Comparison of ENCODE assay signal across 21 cellular contexts in genomic region chr7:16759840-16760239, GRCh38. TPM values are rescaled to one million over a fixed set of nuclear protein-coding genes. Genes with fewer than 3 reads are reported as not detected.
DNase-seq lines count a peak whose midpoint lies in the region; ATAC-seq and TF ChIP-seq lines count a peak whose summit lies in the region.
"Had no signal": no experiment of that assay in that cellular context is flagged by ENCODE, and none has a peak within 500 bp of the region (broad histone marks: within the 10 kb centered on the region; RNA-seq: fewer than 3 reads in every experiment).

No MANE protein-coding gene starts in this region.

- no CpG with 5 or more reads among the region's 1 CpG for WGBS in H9 (ENCODE audit: extremely low coverage, insufficient read length, low lambda C conversion rate)
- WGBS in heart left ventricle, 4 donors: 91 to 100% (median 95%) methylated on average over 1 of the region's 1 CpG

- H3K18ac ChIP-seq in H9 (ENCODE audit: insufficient read length, low read depth, low read length): no peak overlapping the region

- no peak for TF ChIP-seq POLR2A in heart left ventricle (IDR thresholded peaks at IDR 0.05)

- no peak overlapping the region for H3K4me2 ChIP-seq in H9 (ENCODE audit: insufficient read depth, insufficient read length, low read length)
- H3K4me2 ChIP-seq: KMS-11 had no signal

- H4K91ac ChIP-seq in H9 (ENCODE audit: insufficient read length, low read depth, low read length): no peak overlapping the region

- H2BK5ac ChIP-seq in H9 (ENCODE audit: insufficient read length, low read length): no peak overlapping the region

- H3K36me3 Mint-ChIP-seq in activated CD4-positive, alpha-beta T cell treated with anti-CD3 and anti-CD28 coated beads, Interleukin-2, amount 10 ng/mL, durations not matched to agents 24 days and 14 days (ENCODE audit: low read depth): no peaks in the 10 kb centered on the region
- no peaks in the 10 kb centered on the region for H3K36me3 Mint-ChIP-seq in H9 (ENCODE audit: insufficient read depth in 1 of 3, low read depth in 3 of 3)
- peaks cover 18 to 29% of the 10 kb centered on the region in 2 donors for H3K36me3 Mint-ChIP-seq in stimulated activated naive B cell treated with anti-CD40 and anti-IgM and Interleukin-4, amounts not matched to agents 10 μg/mL and 1 μg/mL and 100 μg/mL, for 72 hours

- peak; percentile 52 for ATAC-seq in foreskin keratinocyte
- ATAC-seq in stimulated activated naive B cell treated with anti-CD40 and anti-IgM and Interleukin-4, amounts not matched to agents 10 μg/mL and 1 μg/mL and 100 μg/mL, for 72 hours (replicated peaks): peak; percentile 64 to 68
- no peak for ATAC-seq in heart left ventricle
- ATAC-seq in GM18520 (IDR thresholded peaks at IDR 0.05; ENCODE audit: unreplicated experiment): no peak
- ATAC-seq: PC-3 had no signal

- H3K9ac ChIP-seq in H9 (ENCODE audit: extremely low read depth, insufficient read length, low read length): no peak overlapping the region
- H3K9ac ChIP-seq: KMS-11 had no signal

- no peak overlapping the region for H3K4me3 Mint-ChIP-seq in activated CD4-positive, alpha-beta T cell treated with anti-CD3 and anti-CD28 coated beads, Interleukin-2, amount 10 ng/mL, durations not matched to agents 24 days and 14 days
- no peak overlapping the region for H3K4me3 Mint-ChIP-seq in H9
- H3K4me3 Mint-ChIP-seq in stimulated activated naive B cell treated with anti-CD40 and anti-IgM and Interleukin-4, amounts not matched to agents 10 μg/mL and 1 μg/mL and 100 μg/mL, for 72 hours: no peak overlapping the region
- H3K4me3 Mint-ChIP-seq: CD4-positive, alpha-beta T cell had no signal

- no peak overlapping the region for H3K23ac ChIP-seq in H9 (ENCODE audit: insufficient read length, low read depth, low read length)

- peaks cover 28% of the 10 kb centered on the region for H3K27me3 Mint-ChIP-seq in activated CD4-positive, alpha-beta T cell treated with anti-CD3 and anti-CD28 coated beads, Interleukin-2, amount 10 ng/mL, durations not matched to agents 24 days and 14 days
- H3K27me3 Mint-ChIP-seq in H9 (ENCODE audit: low read depth): peaks cover 7% of the 10 kb centered on the region
- H3K27me3 Mint-ChIP-seq in stimulated activated naive B cell treated with anti-CD40 and anti-IgM and Interleukin-4, amounts not matched to agents 10 μg/mL and 1 μg/mL and 100 μg/mL, for 72 hours: no peaks in the 10 kb centered on the region

- no peak overlapping the region for H3K14ac ChIP-seq in H9 (ENCODE audit: insufficient read depth, low read length)

- no peak overlapping the region for H4K8ac ChIP-seq in H9 (replicated peaks; ENCODE audit: insufficient read length, low read depth, low read length)

- H3K4me3 ChIP-seq in heart left ventricle: no peak overlapping the region
- H3K4me3 ChIP-seq: HAP-1 had no signal

- peaks cover 8% of the 10 kb centered on the region for H3K9me3 Mint-ChIP-seq in activated CD4-positive, alpha-beta T cell treated with anti-CD3 and anti-CD28 coated beads, Interleukin-2, amount 10 ng/mL, durations not matched to agents 24 days and 14 days
- H3K9me3 Mint-ChIP-seq in H9: no peaks in the 10 kb centered on the region
- H3K9me3 Mint-ChIP-seq in stimulated activated naive B cell treated with anti-CD40 and anti-IgM and Interleukin-4, amounts not matched to agents 10 μg/mL and 1 μg/mL and 100 μg/mL, for 72 hours: peaks cover 10 to 12% of the 10 kb centered on the region in 2 donors
- H3K9me3 Mint-ChIP-seq: CD4-positive, alpha-beta T cell had no signal

- H2AK5ac ChIP-seq in H9 (ENCODE audit: insufficient read length, low read length): no peak overlapping the region

- H2AFZ ChIP-seq in H9 (ENCODE audit: low read length): no peak overlapping the region

- intact Hi-C loops in activated CD4-positive, alpha-beta T cell treated with anti-CD3 and anti-CD28 coated beads, Interleukin-2, amount 10 ng/mL, durations not matched to agents 24 days and 14 days (cut with micrococcal nuclease): no loop called here
- intact Hi-C loops in heart left ventricle (cut with DNase I): no loop called here

- TF ChIP-seq CTCF in H9 (conservative IDR thresholded peaks at IDR 0.05): no peak
- no peak for TF ChIP-seq CTCF in foreskin keratinocyte (conservative IDR thresholded peaks at IDR 0.05)
- no peak for TF ChIP-seq CTCF in heart left ventricle (IDR thresholded peaks at IDR 0.05)

- H3K4me1 Mint-ChIP-seq in activated CD4-positive, alpha-beta T cell treated with anti-CD3 and anti-CD28 coated beads, Interleukin-2, amount 10 ng/mL, durations not matched to agents 24 days and 14 days: no peaks in the 10 kb centered on the region
- H3K4me1 Mint-ChIP-seq in H9: peaks cover 13 to 19% of the 10 kb centered on the region in 2 experiments
- peaks cover 42 to 77% of the 10 kb centered on the region in 2 donors for H3K4me1 Mint-ChIP-seq in stimulated activated naive B cell treated with anti-CD40 and anti-IgM and Interleukin-4, amounts not matched to agents 10 μg/mL and 1 μg/mL and 100 μg/mL, for 72 hours

- no peaks in the 10 kb centered on the region for H4K20me1 ChIP-seq in H9 (ENCODE audit: control insufficient read depth, insufficient read depth, insufficient read length)

- H3K79me2 ChIP-seq in H9 (ENCODE audit: insufficient read depth, low read length): no peaks in the 10 kb centered on the region; the same call in 1 of the 2 replicates

- no peaks in the 10 kb centered on the region for H3K36me3 ChIP-seq in heart left ventricle
- H3K36me3 ChIP-seq: HAP-1 had no signal

- H3K27ac Mint-ChIP-seq in activated CD4-positive, alpha-beta T cell treated with anti-CD3 and anti-CD28 coated beads, Interleukin-2, amount 10 ng/mL, durations not matched to agents 24 days and 14 days: no peak overlapping the region
- H3K27ac Mint-ChIP-seq in H9: peak overlapping the region in 2 of 3 experiments; percentile 33 to 42; a peak in 1 of 7 replicates
- peak overlapping the region; percentile 82 for H3K27ac Mint-ChIP-seq in stimulated activated naive B cell treated with anti-CD40 and anti-IgM and Interleukin-4, amounts not matched to agents 10 μg/mL and 1 μg/mL and 100 μg/mL, for 72 hours
- H3K27ac Mint-ChIP-seq: CD4-positive, alpha-beta T cell had no signal

- H3T11ph ChIP-seq in H9 (ENCODE audit: low read length): no peak overlapping the region

- H3K79me1 ChIP-seq in H9 (ENCODE audit: insufficient read depth, low read depth, low read length, poor library complexity, severe bottlenecking): peaks cover 3% of the 10 kb centered on the region

- no peak overlapping the region for H2BK120ac ChIP-seq in H9 (ENCODE audit: low read depth, low read length, poor library complexity, severe bottlenecking)

- H3K27me3 ChIP-seq in H9 (ENCODE audit: insufficient read depth, low read length) (no peaks in the 10 kb centered on the region), foreskin keratinocyte (no peaks in the 10 kb centered on the region), heart left ventricle (no peaks in the 10 kb centered on the region)

- peak; percentile 36 for DNase-seq in activated CD4-positive, alpha-beta T cell treated with anti-CD3 and anti-CD28 coated beads, Interleukin-2, amount 10 ng/mL, durations not matched to agents 24 days and 14 days
- DNase-seq in activated CD4-positive, alpha-beta T cell treated with anti-CD3 and anti-CD28 coated beads, Interleukin-2, amount 50 U/mL, for 1 hour: no peak
- DNase-seq in H9 (no peak), foreskin keratinocyte (no peak), heart left ventricle (no peak)
- no peak for DNase-seq in stimulated activated naive B cell treated with anti-CD40 and anti-IgM and Interleukin-4, amounts not matched to agents 10 μg/mL and 1 μg/mL and 100 μg/mL, for 72 hours
- DNase-seq in activated naive CD4-positive, alpha-beta T cell treated with anti-CD3 and anti-CD28 coated beads, Interleukin-2, amount 50 U/mL, for 16 hours: no peak
- DNase-seq: 8988T; CD4-positive, alpha-beta T cell; DMS79; NCI-H1417 treated with DMSO at 0.1 percent for 48 hours; NCI-H1930; NCI-H226; NCI-H524; NCI-H82; PC-3; RPMI8226; SHP77 treated with DMSO at 0.1 percent for 48 hours had no signal

- H3K9me3 ChIP-seq in H9 (ENCODE audit: control insufficient read depth, low read depth, low read length) (no peaks in the 10 kb centered on the region), heart left ventricle (no peaks in the 10 kb centered on the region)
- H3K9me3 ChIP-seq: HAP-1 had no signal

- H3K4ac ChIP-seq in H9 (ENCODE audit: low read depth, low read length): no peak overlapping the region

- H2BK15ac ChIP-seq in H9 (ENCODE audit: low read depth, low read length): no peak overlapping the region

- peaks cover 3% of the 10 kb centered on the region for H3K23me2 ChIP-seq in H9 (ENCODE audit: insufficient read length, low read depth, low read length, poor library complexity, severe bottlenecking)

- H3K4me1 ChIP-seq in H9 (ENCODE audit: insufficient read depth, low read length) (no peaks in the 10 kb centered on the region), foreskin keratinocyte (peaks cover 4% of the 10 kb centered on the region), heart left ventricle (peaks cover 0 to 14% (median 5%) of the 10 kb centered on the region in 12 donors)

- H3K56ac ChIP-seq in H9 (ENCODE audit: insufficient read length, low read depth, low read length): no peak overlapping the region

- H2BK12ac ChIP-seq in H9 (ENCODE audit: insufficient read length, low read depth, low read length): no peak overlapping the region

- H2BK20ac ChIP-seq in H9 (ENCODE audit: low read depth, low read length, poor library complexity, severe bottlenecking): no peak overlapping the region

- H3K27ac ChIP-seq in H9 (ENCODE audit: insufficient read length, low read depth, low read length) (no peak overlapping the region), foreskin keratinocyte (no peak overlapping the region), heart left ventricle (no peak overlapping the region)
- H3K27ac ChIP-seq: KMS-11 had no signal

- no peak overlapping the region for H4K5ac ChIP-seq in H9 (ENCODE audit: insufficient read length, low read depth, low read length)

RNA-seq across cellular contexts. Expression of gene TSPAN13, which starts 6.3 kb away (rescaled TPM):
- total RNA-seq in activated CD4-positive, alpha-beta T cell treated with anti-CD3 and anti-CD28 coated beads, Interleukin-2, amount 10 ng/mL, durations not matched to agents 24 days and 14 days: 0.91 and 1.1 TPM in 2 replicates
- total RNA-seq in H9 (2021) (16.4 and 18.7 TPM in 2 replicates), foreskin keratinocyte (22.5 and 35.7 TPM in 2 replicates), heart left ventricle (10 to 100 TPM in 7 of 9 donors, 1 to 10 TPM in 2; 7.4 to 24.7 (median 12.0) TPM)
- polyA plus RNA-seq in foreskin keratinocyte (16.9 and 25.7 TPM in 2 replicates), heart left ventricle (10 to 100 TPM; 16.9 to 39.5 TPM)

RNA-seq across cellular contexts. Expression of gene AGR2, which starts 45.0 kb away (rescaled TPM):
- not detected in 2 replicates for total RNA-seq in activated CD4-positive, alpha-beta T cell treated with anti-CD3 and anti-CD28 coated beads, Interleukin-2, amount 10 ng/mL, durations not matched to agents 24 days and 14 days
- not detected in 2 replicates for total RNA-seq in H9 (2021)
- total RNA-seq in foreskin keratinocyte: 0.92 and 2.3 TPM in 2 replicates
- 1.5 and 2.1 TPM in 2 replicates for polyA plus RNA-seq in foreskin keratinocyte
- total RNA-seq in heart left ventricle: not detected
- polyA plus RNA-seq in heart left ventricle: under 1 TPM in 1 of 2 donors, not detected in 1; 0.37 TPM
- total RNA-seq: CD4-positive, alpha-beta T cell had no signal

Comparison
In these comparisons a context has a peak if more than half of its experiments do, and no peak if none do; other contexts are left out.
1. ATAC-seq: peak in foreskin keratinocyte (single experiment) and stimulated activated naive B cell treated with anti-CD40 and anti-IgM and Interleukin-4, amounts not matched to agents 10 μg/mL and 1 μg/mL and 100 μg/mL, for 72 hours (2 of 2); none in heart left ventricle (0 of 4) and GM18520 (single experiment).